Comparison of ENCODE assay signal across 19 cellular contexts in the genomic region with DNA sequence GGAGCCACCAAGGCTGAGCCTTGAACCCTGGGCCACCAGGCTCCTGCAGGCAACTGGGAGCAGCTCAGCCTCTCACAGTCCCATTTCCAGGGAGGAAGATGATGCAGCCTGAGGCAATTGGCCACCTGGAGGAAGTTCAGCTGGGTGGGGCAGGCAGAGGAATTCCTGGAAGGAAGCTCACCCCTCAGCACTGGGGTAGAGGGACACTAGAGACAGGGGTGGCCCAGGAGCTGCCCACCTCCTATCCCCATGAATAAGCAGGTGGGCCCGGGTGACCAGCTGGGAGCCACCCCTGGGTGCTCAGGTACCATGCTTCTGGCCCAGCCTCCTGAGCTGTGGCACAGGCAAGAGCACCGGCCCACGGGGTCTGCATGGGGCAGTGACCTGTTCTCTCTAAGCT. TPM values are rescaled to one million over a fixed set of nuclear protein-coding genes. Genes with fewer than 3 reads are reported as not detected.
"Had no signal": no experiment of that assay in that cellular context is flagged by ENCODE, and none has a peak within 500 bp of the region (broad histone marks: within the 10 kb centered on the region; RNA-seq: fewer than 3 reads in every experiment).

No MANE protein-coding gene starts in this region.

- H3K27ac Mint-ChIP-seq: activated CD4-positive, alpha-beta T cell treated with anti-CD3 and anti-CD28 coated beads, Interleukin-2, amount 10 ng/mL, durations not matched to agents 7 days and 5 days; activated naive CD4-positive, alpha-beta T cell treated with anti-CD3 and anti-CD28 coated beads, Interleukin-2, amount 10 ng/mL, durations not matched to agents 7 days and 5 days; activated T-helper 17 cell treated with anti-CD3 and anti-CD28 coated beads, Interleukin-2, amount 50 U/mL, for 72 hours; T-helper 17 cell had no signal

- H3K27me3 ChIP-seq: body of pancreas, pancreas had no signal

- H3K4me1 Mint-ChIP-seq: activated CD4-positive, alpha-beta T cell treated with anti-CD3 and anti-CD28 coated beads, Interleukin-2, amount 10 ng/mL, durations not matched to agents 7 days and 5 days; activated T-helper 17 cell treated with anti-CD3 and anti-CD28 coated beads, Interleukin-2, amount 50 U/mL, for 72 hours had no signal

- H3K4me3 Mint-ChIP-seq: activated CD4-positive, alpha-beta T cell treated with anti-CD3 and anti-CD28 coated beads, Interleukin-2, amount 10 ng/mL, durations not matched to agents 7 days and 5 days; activated naive CD4-positive, alpha-beta T cell treated with anti-CD3 and anti-CD28 coated beads, Interleukin-2, amount 10 ng/mL, durations not matched to agents 7 days and 5 days; activated T-helper 17 cell treated with anti-CD3 and anti-CD28 coated beads, Interleukin-2, amount 50 U/mL, for 72 hours; T-helper 17 cell had no signal

- ATAC-seq: activated T-helper 17 cell treated with anti-CD3 and anti-CD28 coated beads, Interleukin-2, amount 50 U/mL, for 72 hours; body of pancreas; esophagus mucosa; left lung; pancreas; T-helper 17 cell had no signal

- H3K9me3 Mint-ChIP-seq: activated CD4-positive, alpha-beta T cell treated with anti-CD3 and anti-CD28 coated beads, Interleukin-2, amount 10 ng/mL, durations not matched to agents 7 days and 5 days; activated naive CD4-positive, alpha-beta T cell treated with anti-CD3 and anti-CD28 coated beads, Interleukin-2, amount 10 ng/mL, durations not matched to agents 7 days and 5 days; activated T-helper 17 cell treated with anti-CD3 and anti-CD28 coated beads, Interleukin-2, amount 50 U/mL, for 72 hours had no signal

- H3K36me3 ChIP-seq: left lung, pancreas, tibial nerve had no signal

- H3K4me1 ChIP-seq: pancreas had no signal

- H3K9me3 ChIP-seq: body of pancreas, left lung, pancreas, tibial nerve had no signal

- H3K4me3 ChIP-seq: body of pancreas, left lung, pancreas, tibial nerve had no signal

- FAIRE-seq: pancreas had no signal

- H3K27ac ChIP-seq: body of pancreas, pancreas had no signal

- DNase-seq: activated CD4-positive, alpha-beta T cell treated with anti-CD3 and anti-CD28 coated beads, Interleukin-2, amount 10 ng/mL, durations not matched to agents 7 days and 5 days; activated CD4-positive, CD25-positive, alpha-beta regulatory T cell; activated naive CD4-positive, alpha-beta T cell treated with anti-CD3 and anti-CD28 coated beads, Interleukin-2, amount 10 ng/mL, durations not matched to agents 7 days and 5 days; activated T-cell treated with anti-CD3 and anti-CD28 coated beads for 4 hours; body of pancreas; glutamatergic neuron; left lung; mesendoderm; stimulated activated CD4-positive, alpha-beta T cell treated with anti-CD3 and anti-CD28 coated beads, Interleukin-4, amount 100 ng/mL, for 4 hours; T-helper 17 cell had no signal

- H3K36me3 Mint-ChIP-seq: activated naive CD4-positive, alpha-beta T cell treated with anti-CD3 and anti-CD28 coated beads, Interleukin-2, amount 10 ng/mL, durations not matched to agents 7 days and 5 days had no signal

RNA-seq across cellular contexts. Expression of a gene that starts 3.6 kb away (rescaled TPM):
- total RNA-seq: activated CD4-positive, alpha-beta T cell treated with anti-CD3 and anti-CD28 coated beads, Interleukin-2, amount 10 ng/mL, durations not matched to agents 7 days and 5 days; activated CD8-positive, alpha-beta memory T cell treated with anti-CD3 and anti-CD28 coated beads for 36 hours; activated T-helper 17 cell treated with anti-CD3 and anti-CD28 coated beads, Interleukin-2, amount 50 U/mL, for 72 hours; renal cortical epithelial cell; T-helper 17 cell had no signal
- polyA plus RNA-seq: neural cell had no signal

RNA-seq across cellular contexts. Expression of a gene that starts 16.5 kb away (rescaled TPM):
- total RNA-seq: activated CD4-positive, alpha-beta T cell treated with anti-CD3 and anti-CD28 coated beads, Interleukin-2, amount 10 ng/mL, durations not matched to agents 7 days and 5 days; activated CD8-positive, alpha-beta memory T cell treated with anti-CD3 and anti-CD28 coated beads for 36 hours; activated T-helper 17 cell treated with anti-CD3 and anti-CD28 coated beads, Interleukin-2, amount 50 U/mL, for 72 hours; dermis microvascular lymphatic vessel endothelial cell; renal cortical epithelial cell had no signal

RNA-seq across cellular contexts. Expression of a gene that starts 47.1 kb away (rescaled TPM):
- total RNA-seq: activated CD4-positive, alpha-beta T cell treated with anti-CD3 and anti-CD28 coated beads, Interleukin-2, amount 10 ng/mL, durations not matched to agents 7 days and 5 days; activated CD8-positive, alpha-beta memory T cell treated with anti-CD3 and anti-CD28 coated beads for 36 hours; activated T-helper 17 cell treated with anti-CD3 and anti-CD28 coated beads, Interleukin-2, amount 50 U/mL, for 72 hours; dermis microvascular lymphatic vessel endothelial cell; T-helper 17 cell had no signal
- polyA plus RNA-seq: neural cell had no signal

RNA-seq across cellular contexts. Expression of a gene that starts 52.4 kb away (rescaled TPM):
- total RNA-seq: esophagus mucosa, skeletal muscle tissue had no signal
